Comparison of ENCODE assay signal across 8 cellular contexts in genomic region chr7:141014091-141014490, GRCh38. TPM values are rescaled to one million over a fixed set of nuclear protein-coding genes. Genes with fewer than 3 reads are reported as not detected.
DNase-seq lines count a peak whose midpoint lies in the region; TF ChIP-seq lines count a peak whose summit lies in the region.

No MANE protein-coding gene starts in this region.

- CTCF ChIA-PET in HEK293 (lab: Yijun Ruan, JAX): interaction anchor here (0.6 to 2.1 kb wide), 12 partner anchors 10 to 338 kb away, joined by 3 to 11 read pairs (median 3); no protein-coding TSS in a partner anchor

- H3K4me1 ChIP-seq in ES-I3 (ENCODE audit: insufficient read depth, low read length): peaks cover 5% of the 10 kb centered on the region
- H3K4me1 ChIP-seq in HEK293 (ENCODE audit: control insufficient read depth, insufficient read depth, low read length): no peaks in the 10 kb centered on the region; the same call in 1 of the 2 replicates
- H3K4me1 ChIP-seq in Peyer's patch: peaks cover 0 to 7% (median 3%) of the 10 kb centered on the region in 4 donors

- H3K27ac ChIP-seq in HEK293 (ENCODE audit: extremely low read depth, low read depth, low read length): no peak overlapping the region; the same call in 1 of the 2 replicates
- H3K27ac ChIP-seq in Peyer's patch: peak overlapping the region; percentile 85 to 90 (median 86)
- peak overlapping the region; percentile 96 for H3K27ac ChIP-seq in neural cell (ENCODE audit: low read length)

- DNase-seq in Peyer's patch (no peak), epithelial cell of esophagus (ENCODE audit: low read depth) (no peak), GM20000 (ENCODE audit: low spot score) (no peak), NCI-H510A treated with DMSO at 0.1 percent for 48 hours (lab: John Stamatoyannopoulos, UW) (no peak), LoVo (ENCODE audit: low spot score) (no peak)

- no peak for TF ChIP-seq POLR2A in Peyer's patch (IDR thresholded peaks at IDR 0.05)

- H3K4me2 ChIP-seq in neural cell (ENCODE audit: low read length): peak overlapping the region; percentile 95

- H3K9ac ChIP-seq in ES-I3 (ENCODE audit: low read depth, low read length) (peak overlapping the region; percentile 94), neural cell (ENCODE audit: low read length) (peak overlapping the region; percentile 81)

- H3K9me3 ChIP-seq in ES-I3 (ENCODE audit: control insufficient read depth, insufficient read depth, low read length): no peaks in the 10 kb centered on the region
- no peaks in the 10 kb centered on the region for H3K9me3 ChIP-seq in HEK293 (ENCODE audit: control insufficient read depth, insufficient read depth, low read depth, low read length)
- H3K9me3 ChIP-seq in Peyer's patch: no peaks in the 10 kb centered on the region
- H3K9me3 ChIP-seq in neural cell (ENCODE audit: low read length): no peaks in the 10 kb centered on the region

- H3F3A ChIP-seq in neural cell (ENCODE audit: insufficient read depth, low read length, poor library complexity, severe bottlenecking): no peaks in the 10 kb centered on the region

- H3K4me3 ChIP-seq in HEK293 (ENCODE audit: low read depth, low read length) (peak overlapping the region; percentile 89), Peyer's patch (peak overlapping the region; percentile 54 to 80 (median 70)), epithelial cell of esophagus (ENCODE audit: low read length) (peak overlapping the region; percentile 89), neural cell (ENCODE audit: low read length) (peak overlapping the region; percentile 70)

- H2AFZ ChIP-seq in neural cell (ENCODE audit: low read depth, low read length): peak overlapping the region; percentile 66

- 0 out of 2 replicates have a peak, but pooled peaks cover 2% of the 10 kb centered on the region for H3K36me3 ChIP-seq in ES-I3 (ENCODE audit: insufficient read depth, low read length)
- H3K36me3 ChIP-seq in HEK293 (ENCODE audit: control insufficient read depth in 2 of 2, insufficient read depth in 1 of 2, low read length in 2 of 2): peaks cover 0 to 18% of the 10 kb centered on the region in 2 experiments; a peak in 2 of 3 replicates
- peaks cover 0 to 11% (median 0%) of the 10 kb centered on the region in 3 donors for H3K36me3 ChIP-seq in Peyer's patch
- no peaks in the 10 kb centered on the region for H3K36me3 ChIP-seq in neural cell (ENCODE audit: insufficient read depth, low read length)

- H3K27me3 ChIP-seq in Peyer's patch (no peaks in the 10 kb centered on the region), neural cell (ENCODE audit: insufficient read depth, low read depth, low read length) (no peaks in the 10 kb centered on the region)

- TF ChIP-seq CTCF in HEK293 (tag by site-specific recombination; IDR thresholded peaks at IDR 0.05) (no peak), Peyer's patch (IDR thresholded peaks at IDR 0.05) (no peak), epithelial cell of esophagus (IDR thresholded peaks at IDR 0.05; ENCODE audit: insufficient read depth, low read depth, low read length, missing control alignments) (no peak), neural cell (IDR thresholded peaks at IDR 0.05; ENCODE audit: poor library complexity, severe bottlenecking) (no peak), GM20000 (IDR thresholded peaks at IDR 0.05; ENCODE audit: extremely low read depth, missing control alignments) (no peak)

- no peak for TF ChIP-seq RAD21 in neural cell (conservative IDR thresholded peaks at IDR 0.05)

- POLR2A ChIA-PET in HEK293 (lab: Yijun Ruan, JAX): interaction anchor here (0.8 to 2.2 kb wide), 7 partner anchors 58 to 636 kb away, joined by 4 to 12 read pairs (median 5); partner anchors contain the start of genes AGK and DENND2A

- H3K79me2 ChIP-seq in neural cell (replicated peaks; ENCODE audit: insufficient read depth, low read length): peaks cover 19% of the 10 kb centered on the region

- no peaks in the 10 kb centered on the region for H3K9me2 ChIP-seq in neural cell (ENCODE audit: insufficient read depth, low read length)

- H4K20me1 ChIP-seq in neural cell (ENCODE audit: insufficient read depth): no peaks in the 10 kb centered on the region

- TF ChIP-seq EP300 in neural cell (conservative IDR thresholded peaks at IDR 0.05; ENCODE audit: poor library complexity, severe bottlenecking): no peak

TF ChIP-seq in HEK293, 187 proteins besides CTCF, POLR2A, EP300 and RAD21:
- TF ChIP-seq ZIC2 (tag by site-specific recombination; IDR thresholded peaks at IDR 0.05): no peak
- peak; percentile 61; the same call in 1 of the 2 replicates for TF ChIP-seq ZBTB17 (tag by site-specific recombination; IDR thresholded peaks at IDR 0.05)

TF ChIP-seq in neural cell, 6 proteins besides CTCF, POLR2A, EP300 and RAD21:
- no peak for TF ChIP-seq MXI1 (conservative IDR thresholded peaks at IDR 0.05; ENCODE audit: poor library complexity, severe bottlenecking)
- no peak for TF ChIP-seq EZH2 (IDR thresholded peaks at IDR 0.05; ENCODE audit: borderline replicate concordance, insufficient read depth, low read length, poor library complexity, severe bottlenecking)
- no peak for TF ChIP-seq POLR2AphosphoS5 (IDR thresholded peaks at IDR 0.05)
- TF ChIP-seq TAF1 (IDR thresholded peaks at IDR 0.05; ENCODE audit: low read depth): no peak
- no peak for TF ChIP-seq SMC3 (conservative IDR thresholded peaks at IDR 0.05; ENCODE audit: poor library complexity)
- no peak for TF ChIP-seq REST (IDR thresholded peaks at IDR 0.05; ENCODE audit: borderline replicate concordance)
TF ChIP-seq in neural cell: peak in this region for 0.

RNA-seq across cellular contexts. Expression of gene MRPS33, which starts 0.7 kb away (rescaled TPM):
- total RNA-seq in Peyer's patch: 10 to 100 TPM in 3 of 4 donors, 1 to 10 TPM in 1; 8.3 to 35.5 (median 22.5) TPM
- 68.4 and 68.5 TPM in 2 replicates for polyA plus RNA-seq in neural cell
- 20.9 and 27.4 TPM in 2 replicates for polyA minus RNA-seq in neural cell

RNA-seq across cellular contexts. Expression of gene TMEM178B, which starts 59.8 kb away (rescaled TPM):
- total RNA-seq in Peyer's patch: under 1 TPM in 3 of 4 donors, not detected in 1; under 0.01 to 0.66 (median 0.13) TPM
- polyA plus RNA-seq in neural cell: 40.7 and 44.9 TPM in 2 replicates
- 140 and 154 TPM in 2 replicates for polyA minus RNA-seq in neural cell
